Comparison of ENCODE assay signal across 20 cellular contexts in genomic region chr2:10237392-10238321, GRCh38.
A peak's percentile ranks its signal among the peaks of the same experiment; 100 is the strongest.
DNase-seq lines count a peak whose midpoint lies in the region; ATAC-seq, FAIRE-seq and TF ChIP-seq lines count a peak whose summit lies in the region.
"Had no signal": no experiment of that assay in that cellular context is flagged by ENCODE, and none has a peak within 500 bp of the region (broad histone marks: within the 10 kb centered on the region; RNA-seq: fewer than 3 reads in every experiment).

No MANE protein-coding gene starts in this region.

- H3K4me3 ChIP-seq in H7 (ENCODE audit: insufficient read depth, low read depth, low read length) (no peak overlapping the region), sigmoid colon (no peak overlapping the region)

- H3K27ac ChIP-seq in sigmoid colon: no peak overlapping the region

- FAIRE-seq in GM12892 (lab: Jason Lieb, UNC): no peak
- no peak for FAIRE-seq in urothelium cell line (lab: Jason Lieb, UNC)
- FAIRE-seq: GM19239, HTR-8/SVneo had no signal

- intact Hi-C loops in sigmoid colon (cut with DNase I): no loop called here

- H3K36me3 ChIP-seq in H7 (replicated peaks; ENCODE audit: control insufficient read depth, insufficient read depth, low read length): no peaks in the 10 kb centered on the region
- no peaks in the 10 kb centered on the region for H3K36me3 ChIP-seq in sigmoid colon

- H3K27me3 ChIP-seq in H7 (ENCODE audit: control insufficient read depth, insufficient read depth, low read length): no peaks in the 10 kb centered on the region
- H3K27me3 ChIP-seq in sigmoid colon: no peaks in the 10 kb centered on the region

- no peak for TF ChIP-seq EP300 in sigmoid colon (IDR thresholded peaks at IDR 0.05)

- peak; percentile 52 for ATAC-seq in left lobe of liver
- ATAC-seq: HCT116 had no signal

- DNase-seq in H7: peak; percentile 63
- DNase-seq in dermis blood vessel endothelial cell: peak; percentile 15
- no peak for DNase-seq in left lobe of liver (ENCODE audit: low spot score)
- DNase-seq in sigmoid colon: peak; percentile 43
- DNase-seq in DMS 273 treated with DMSO at 0.1 percent for 48 hours (lab: John Stamatoyannopoulos, UW): no peak
- no peak for DNase-seq in GM12892 (ENCODE audit: insufficient read length)
- DNase-seq in urothelium cell line (ENCODE audit: low spot score): no peak
- DNase-seq: ACHN; Calu3; CD4-positive, alpha-beta T cell; DMS79 treated with DMSO at 0.1 percent for 48 hours; GDM1; NCI-H1694; NCI-H345; NCI-H69; NK-92 treated with Interleukin-12 subunit alpha and Interleukin-12 subunit beta, amount 100 ng/mL, for 24 hours; OCI-M1 had no signal

- no peaks in the 10 kb centered on the region for H3K4me1 ChIP-seq in sigmoid colon

- no peaks in the 10 kb centered on the region for H3K9me3 ChIP-seq in sigmoid colon

- TF ChIP-seq POLR2A in sigmoid colon (IDR thresholded peaks at IDR 0.05) (no peak), GM12892 (IDR thresholded peaks at IDR 0.05; ENCODE audit: low read depth, low read length) (no peak)

- WGBS in sigmoid colon, 2 donors: 86 to 92% methylated on average over 28 of the region's 28 CpGs

- TF ChIP-seq CTCF in sigmoid colon (IDR thresholded peaks at IDR 0.05): no peak

Comparison
In these comparisons a context has a peak if more than half of its experiments do, and no peak if none do; other contexts are left out.
1. DNase-seq: peak in H7 (single experiment), dermis blood vessel endothelial cell (single experiment) and sigmoid colon (single experiment); none in left lobe of liver (single experiment), DMS 273 treated with DMSO at 0.1 percent for 48 hours (single experiment), GM12892 (single experiment) and urothelium cell line (single experiment).